8 cellular contexts compared by ENCODE assay signal in genomic region chr12:56645201-56645716, GRCh38. TPM values are rescaled to one million over a fixed set of nuclear protein-coding genes. Genes with fewer than 3 reads are reported as not detected.
DNase-seq lines count a peak whose midpoint lies in the region; ATAC-seq and TF ChIP-seq lines count a peak whose summit lies in the region.

No MANE protein-coding gene starts in this region.

- peaks cover 43% of the 10 kb centered on the region for H3K36me3 ChIP-seq in cardiac muscle cell

- peak overlapping the region; percentile 82 for H3K27ac ChIP-seq in cardiac muscle cell

- H3K4me3 Mint-ChIP-seq in T-helper 2 cell treated with Interferon-gamma antibody and Interleukin-4, amounts not matched to agents 5 μg/mL and 100 μg/mL, for 36 hours, result peak overlapping the region; percentile 81
- peak overlapping the region; percentile 90 for H3K4me3 Mint-ChIP-seq in activated CD4-positive, alpha-beta memory T cell treated with anti-CD3 and anti-CD28 coated beads, Interleukin-2, amount 10 ng/mL, durations not matched to agents 7 days and 5 days

- H3K9me3 Mint-ChIP-seq in T-helper 2 cell treated with Interferon-gamma antibody and Interleukin-4, amounts not matched to agents 5 μg/mL and 100 μg/mL, for 36 hours, result no peaks in the 10 kb centered on the region
- no peaks in the 10 kb centered on the region for H3K9me3 Mint-ChIP-seq in activated CD4-positive, alpha-beta memory T cell treated with anti-CD3 and anti-CD28 coated beads, Interleukin-2, amount 10 ng/mL, durations not matched to agents 7 days and 5 days

- peaks cover 28% of the 10 kb centered on the region for H3K4me1 Mint-ChIP-seq in T-helper 2 cell treated with Interferon-gamma antibody and Interleukin-4, amounts not matched to agents 5 μg/mL and 100 μg/mL, for 36 hours (ENCODE audit: low read depth)
- H3K4me1 Mint-ChIP-seq in activated CD4-positive, alpha-beta memory T cell treated with anti-CD3 and anti-CD28 coated beads, Interleukin-2, amount 10 ng/mL, durations not matched to agents 7 days and 5 days, result peaks cover 38% of the 10 kb centered on the region

- ATAC-seq in GM21515 (IDR thresholded peaks at IDR 0.05; ENCODE audit: unreplicated experiment), result no peak

- H3K27me3 ChIP-seq in cardiac muscle cell, result no peaks in the 10 kb centered on the region

- H3K36me3 Mint-ChIP-seq in T-helper 2 cell treated with Interferon-gamma antibody and Interleukin-4, amounts not matched to agents 5 μg/mL and 100 μg/mL, for 36 hours (ENCODE audit: low read depth), result peaks cover 38% of the 10 kb centered on the region
- H3K36me3 Mint-ChIP-seq in activated CD4-positive, alpha-beta memory T cell treated with anti-CD3 and anti-CD28 coated beads, Interleukin-2, amount 10 ng/mL, durations not matched to agents 7 days and 5 days (ENCODE audit: low read depth), result peaks cover 47% of the 10 kb centered on the region

- intact Hi-C loops in posterior vena cava (cut with DNase I), result loop anchor here in 1 of 2 donors (5.0 kb wide), 1 partner anchor 42 kb away; the partner anchor contains the start of gene PTGES3

- POLR2A ChIA-PET in activated CD4-positive, alpha-beta memory T cell treated with anti-CD3 and anti-CD28 coated beads, Interleukin-2, amount 10 ng/mL, durations not matched to agents 7 days and 5 days (lab: Charles Lee), result interaction anchor here (0.5 to 5.8 kb wide), 14 partner anchors 10 to 678 kb away, joined by 3 to 103 read pairs (median 10); partner anchors contain the start of genes BAZ2A, NACA, PRIM1 and PTGES3

- DNase-seq in T-helper 2 cell treated with Interferon-gamma antibody and Interleukin-4, amounts not matched to agents 5 μg/mL and 100 μg/mL, for 36 hours (ENCODE audit: low spot score), result no peak
- no peak for DNase-seq in T-helper 2 cell
- DNase-seq in activated CD4-positive, alpha-beta memory T cell treated with anti-CD3 and anti-CD28 coated beads, Interleukin-2, amount 10 ng/mL, durations not matched to agents 7 days and 5 days, result peak; percentile 29
- peak; percentile 19 to 21 for DNase-seq in cardiac muscle cell (ENCODE audit: low read depth in 1 of 2, low spot score in 1 of 2)
- DNase-seq in posterior vena cava (ENCODE audit: low spot score), result peak; percentile 81
- DNase-seq in activated CD4-positive, CD25-positive, alpha-beta regulatory T cell (lab: John Stamatoyannopoulos, UW), result no peak
- no peak for DNase-seq in NCI-H446 (lab: John Stamatoyannopoulos, UW)

- H3K4me1 ChIP-seq in cardiac muscle cell (ENCODE audit: low read depth), result peaks cover 17% of the 10 kb centered on the region

- no peak for TF ChIP-seq CTCF in cardiac muscle cell (IDR thresholded peaks at IDR 0.05; ENCODE audit: low read depth, low read length)

- peak overlapping the region; percentile 94 for H3K27ac Mint-ChIP-seq in T-helper 2 cell treated with Interferon-gamma antibody and Interleukin-4, amounts not matched to agents 5 μg/mL and 100 μg/mL, for 36 hours
- peak overlapping the region; percentile 95 for H3K27ac Mint-ChIP-seq in activated CD4-positive, alpha-beta memory T cell treated with anti-CD3 and anti-CD28 coated beads, Interleukin-2, amount 10 ng/mL, durations not matched to agents 7 days and 5 days

- no peaks in the 10 kb centered on the region for H3K9me3 ChIP-seq in cardiac muscle cell (ENCODE audit: low read depth)

- peak overlapping the region; percentile 90 for H3K4me3 ChIP-seq in cardiac muscle cell

- H3K27me3 Mint-ChIP-seq in T-helper 2 cell treated with Interferon-gamma antibody and Interleukin-4, amounts not matched to agents 5 μg/mL and 100 μg/mL, for 36 hours (ENCODE audit: low read depth), result no peaks in the 10 kb centered on the region
- H3K27me3 Mint-ChIP-seq in activated CD4-positive, alpha-beta memory T cell treated with anti-CD3 and anti-CD28 coated beads, Interleukin-2, amount 10 ng/mL, durations not matched to agents 7 days and 5 days, result no peaks in the 10 kb centered on the region

- CTCF ChIA-PET in activated CD4-positive, alpha-beta memory T cell treated with anti-CD3 and anti-CD28 coated beads, Interleukin-2, amount 10 ng/mL, durations not matched to agents 7 days and 5 days (lab: Charles Lee), result interaction anchor here (0.8 to 2.8 kb wide), 4 partner anchors 9 to 72 kb away, joined by 3 to 50 read pairs (median 4); no protein-coding TSS in a partner anchor

RNA-seq across cellular contexts. Expression of gene ATP5F1B, which starts 0.5 kb away (rescaled TPM):
- 100 to 1,000 TPM; 529 to 549 TPM for total RNA-seq in activated CD4-positive, alpha-beta memory T cell treated with anti-CD3 and anti-CD28 coated beads, Interleukin-2, amount 10 ng/mL, durations not matched to agents 7 days and 5 days
- total RNA-seq in cardiac muscle cell, result 1,322 and 1,661 TPM in 2 replicates
- polyA plus RNA-seq in cardiac muscle cell, result 3,161 and 3,964 TPM in 2 replicates
- 100 to 1,000 TPM; 363 to 368 TPM for total RNA-seq in posterior vena cava

RNA-seq across cellular contexts. Expression of gene BAZ2A, which starts 15.1 kb away (rescaled TPM):
- total RNA-seq in activated CD4-positive, alpha-beta memory T cell treated with anti-CD3 and anti-CD28 coated beads, Interleukin-2, amount 10 ng/mL, durations not matched to agents 7 days and 5 days, result 100 to 1,000 TPM; 121 to 126 TPM
- total RNA-seq in cardiac muscle cell, result 72.4 and 153 TPM in 2 replicates
- 65.0 and 104 TPM in 2 replicates for polyA plus RNA-seq in cardiac muscle cell
- 10 to 100 TPM; 48.7 to 66.3 TPM for total RNA-seq in posterior vena cava

RNA-seq across cellular contexts. Expression of gene PTGES3, which starts 42.8 kb away (rescaled TPM):
- total RNA-seq in activated CD4-positive, alpha-beta memory T cell treated with anti-CD3 and anti-CD28 coated beads, Interleukin-2, amount 10 ng/mL, durations not matched to agents 7 days and 5 days, result 100 to 1,000 TPM; 240 to 241 TPM
- total RNA-seq in cardiac muscle cell, result 59.9 and 82.2 TPM in 2 replicates
- polyA plus RNA-seq in cardiac muscle cell, result 210 and 262 TPM in 2 replicates
- 100 to 1,000 TPM; 132 to 145 TPM for total RNA-seq in posterior vena cava

Comparison
In these comparisons a context has a peak if more than half of its experiments do, and no peak if none do; other contexts are left out.
1. DNase-seq: peak in activated CD4-positive, alpha-beta memory T cell treated with anti-CD3 and anti-CD28 coated beads, Interleukin-2, amount 10 ng/mL, durations not matched to agents 7 days and 5 days (single experiment), cardiac muscle cell (2 of 2) and posterior vena cava (single experiment); none in T-helper 2 cell treated with Interferon-gamma antibody and Interleukin-4, amounts not matched to agents 5 μg/mL and 100 μg/mL, for 36 hours (single experiment), T-helper 2 cell (0 of 5), activated CD4-positive, CD25-positive, alpha-beta regulatory T cell (0 of 4) and NCI-H446 (0 of 2).